ENCODE assay signal across 1 cellular context in the genomic region with DNA sequence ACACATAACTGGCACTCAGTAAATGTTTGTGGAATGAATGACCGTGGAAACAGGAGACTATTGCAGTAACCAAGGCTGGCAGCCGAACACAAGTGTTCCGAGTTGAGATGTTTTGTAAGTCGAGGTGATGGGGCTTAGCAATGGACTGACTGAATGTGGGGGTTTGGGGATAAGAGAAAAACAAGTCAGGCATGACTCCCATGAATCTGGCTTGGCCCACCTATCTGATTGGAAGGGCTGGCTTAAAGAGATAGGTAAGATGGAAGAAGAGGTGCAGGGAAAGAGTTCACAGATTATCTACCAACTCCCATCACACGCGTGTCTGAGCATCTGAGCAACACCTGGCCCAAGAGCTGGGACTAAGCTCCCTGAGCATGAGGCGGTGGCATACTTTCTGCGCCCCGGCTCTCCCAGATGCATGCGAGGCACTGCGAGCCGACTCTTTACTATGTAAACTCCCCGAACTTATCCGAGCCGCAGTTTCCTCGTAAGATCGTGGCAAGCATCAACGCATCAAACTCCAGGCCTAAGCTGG.
TF ChIP-seq lines count a peak whose summit lies in the region.

No MANE protein-coding gene starts in this region.

TF ChIP-seq in GM12891, 5 proteins besides CTCF, POLR2A, EP300 and RAD21 (continued from another document):
- TF ChIP-seq SPI1 (IDR thresholded peaks at IDR 0.05; ENCODE audit: low read depth, low read length) (no peak), TAF1 (IDR thresholded peaks at IDR 0.05; ENCODE audit: low read depth, low read length) (no peak), PAX5 (IDR thresholded peaks at IDR 0.05; ENCODE audit: insufficient read depth, low read length, severe bottlenecking) (no peak), POLR2AphosphoS5 (IDR thresholded peaks at IDR 0.05; ENCODE audit: low read depth, low read length) (no peak)
